Comparison of ENCODE assay signal across 8 cellular contexts in genomic region chr15:50358805-50359204, GRCh38. TPM values are rescaled to one million over a fixed set of nuclear protein-coding genes. Genes with fewer than 3 reads are reported as not detected.
DNase-seq lines count a peak whose midpoint lies in the region; ATAC-seq lines count a peak whose summit lies in the region.

No MANE protein-coding gene starts in this region.

- no peak overlapping the region for H3K4me3 ChIP-seq in mesendoderm (ENCODE audit: low read length)

- no peaks in the 10 kb centered on the region for H3K27me3 ChIP-seq in mesendoderm (ENCODE audit: insufficient read depth, low read length, poor library complexity)

- no peak overlapping the region for H2BK120ac ChIP-seq in mesendoderm (ENCODE audit: low read depth, low read length)

- H3K9ac ChIP-seq in mesendoderm (ENCODE audit: low read length) = no peak overlapping the region

- peaks cover 5% of the 10 kb centered on the region for H3K36me3 ChIP-seq in mesendoderm (ENCODE audit: control insufficient read depth, insufficient read depth, low read length)

- H3K56ac ChIP-seq in mesendoderm (ENCODE audit: low read length) = no peak overlapping the region

- peak; percentile 20 for DNase-seq in activated CD8-positive, alpha-beta memory T cell treated with anti-CD3 and anti-CD28 coated beads, Interleukin-2, amount 50 U/mL, for 4 hours
- no peak for DNase-seq in activated CD8-positive, alpha-beta memory T cell treated with anti-CD3 and anti-CD28 coated beads for 24 hours
- DNase-seq in LoVo (ENCODE audit: low spot score) (peak; percentile 52), mesendoderm (peak; percentile 83), HPDE6-E6E7 (ENCODE audit: extremely low spot score) (no peak)
- peak; percentile 26 for DNase-seq in activated naive CD4-positive, alpha-beta T cell treated with anti-CD3 and anti-CD28 coated beads, Interleukin-2, amount 50 U/mL, for 16 hours

- no peaks in the 10 kb centered on the region for H3K4me1 ChIP-seq in mesendoderm (ENCODE audit: control insufficient read depth, low read depth, low read length)

- no peak overlapping the region for H2AK5ac ChIP-seq in mesendoderm (ENCODE audit: low read length)

- no peak overlapping the region for H2BK15ac ChIP-seq in mesendoderm (replicated peaks; ENCODE audit: low read depth)

- no peak overlapping the region for H3K4ac ChIP-seq in mesendoderm (ENCODE audit: low read depth, low read length)

- no peak overlapping the region for H3K27ac ChIP-seq in mesendoderm (ENCODE audit: low read depth, low read length)

- peaks cover 4% of the 10 kb centered on the region for H3K79me1 ChIP-seq in mesendoderm (ENCODE audit: low read length)

- H3K79me2 ChIP-seq in mesendoderm (ENCODE audit: control insufficient read depth, insufficient read depth, low read length) = peaks cover 33% of the 10 kb centered on the region

- no peak overlapping the region for H3K23ac ChIP-seq in mesendoderm (ENCODE audit: low read length)

- H4K5ac ChIP-seq in mesendoderm (ENCODE audit: low read length) = no peak overlapping the region

- no peak overlapping the region for H2BK5ac ChIP-seq in mesendoderm (ENCODE audit: low read length)

- H4K8ac ChIP-seq in mesendoderm (ENCODE audit: low read depth, low read length) = no peak overlapping the region

- H3K18ac ChIP-seq in mesendoderm (ENCODE audit: low read length) = no peak overlapping the region

- ATAC-seq in GM21515 (IDR thresholded peaks at IDR 0.05; ENCODE audit: unreplicated experiment) = no peak
- no peak for ATAC-seq in HG03135 (IDR thresholded peaks at IDR 0.05; ENCODE audit: unreplicated experiment)

- no peak overlapping the region for H3K4me2 ChIP-seq in mesendoderm (ENCODE audit: low read length)

- no CpG with 5 or more reads among the region's 1 CpG for WGBS in mesendoderm (ENCODE audit: extremely low coverage, insufficient coverage, low lambda C conversion rate)

RNA-seq across cellular contexts. Expression of gene GABPB1, which starts 3.8 kb away (rescaled TPM):
- 32.5 TPM for polyA plus RNA-seq in mesendoderm (2013, experiment 1 of 2)
- polyA plus RNA-seq in mesendoderm (2013, experiment 2 of 2) = 31.4 TPM

Comparison
In these comparisons a context has a peak if more than half of its experiments do, and no peak if none do; other contexts are left out.
1. DNase-seq: peak in activated CD8-positive, alpha-beta memory T cell treated with anti-CD3 and anti-CD28 coated beads, Interleukin-2, amount 50 U/mL, for 4 hours (single experiment), LoVo (single experiment), activated naive CD4-positive, alpha-beta T cell treated with anti-CD3 and anti-CD28 coated beads, Interleukin-2, amount 50 U/mL, for 16 hours (single experiment) and mesendoderm (single experiment); none in activated CD8-positive, alpha-beta memory T cell treated with anti-CD3 and anti-CD28 coated beads for 24 hours (single experiment) and HPDE6-E6E7 (single experiment).